8 cellular contexts compared by ENCODE assay signal in genomic region chr5:61332369-61332745, GRCh38. TPM values are rescaled to one million over a fixed set of nuclear protein-coding genes. Genes with fewer than 3 reads are reported as not detected.
DNase-seq lines count a peak whose midpoint lies in the region; ATAC-seq and TF ChIP-seq lines count a peak whose summit lies in the region.

No MANE protein-coding gene starts in this region.

- TF ChIP-seq CTCF in BE2C (IDR thresholded peaks at IDR 0.05; ENCODE audit: low read depth, low read length) (no peak), OCI-LY3 (IDR thresholded peaks at IDR 0.05; ENCODE audit: low read depth, low read length) (no peak), astrocyte of the spinal cord (IDR thresholded peaks at IDR 0.05; ENCODE audit: low read depth, low read length) (no peak)

- in situ Hi-C loops in astrocyte of the spinal cord (cut with HindIII; ENCODE audit: low sequenced_read_pairs): no loop called here

- no peaks in the 10 kb centered on the region for H3K36me3 ChIP-seq in BE2C
- H3K36me3 ChIP-seq in OCI-LY3 (replicated peaks; ENCODE audit: low read depth, low read length): peaks cover 5% of the 10 kb centered on the region

- H3K27ac ChIP-seq in OCI-LY3 (ENCODE audit: low read length): no peak overlapping the region

- ATAC-seq in GM19035 (IDR thresholded peaks at IDR 0.05; ENCODE audit: unreplicated experiment): peak; percentile 0
- ATAC-seq in GM21381 (IDR thresholded peaks at IDR 0.05; ENCODE audit: unreplicated experiment): no peak
- no peak for ATAC-seq in GM19452 (IDR thresholded peaks at IDR 0.05; ENCODE audit: unreplicated experiment)

- H3K9ac ChIP-seq in OCI-LY3 (ENCODE audit: low read length): peak overlapping the region; percentile 53; the same call in 1 of the 2 replicates

- H3K9me3 Mint-ChIP-seq in immature natural killer cell: no peaks in the 10 kb centered on the region

- H3K27me3 ChIP-seq in BE2C (no peaks in the 10 kb centered on the region), OCI-LY3 (ENCODE audit: low read depth, low read length) (peaks cover 15% of the 10 kb centered on the region)

- H3K4me2 ChIP-seq in OCI-LY3 (ENCODE audit: low read length): no peak overlapping the region; the same call in 1 of the 2 replicates

- DNase-seq in BE2C (peak; percentile 58), astrocyte of the spinal cord (ENCODE audit: low read depth, low spot score) (no peak), immature natural killer cell (peak in 1 of 3 donors; percentile 45)
- peak in 4 of 6 experiments; percentile 26 to 75 (median 64) for DNase-seq in stimulated activated naive CD4-positive, alpha-beta T cell (lab: John Stamatoyannopoulos, UW)

- H3K4me3 Mint-ChIP-seq in immature natural killer cell: peak overlapping the region; percentile 72 to 96 (median 91)

- H3K4me1 Mint-ChIP-seq in immature natural killer cell: peaks cover 29 to 49% of the 10 kb centered on the region in 2 donors

- H3K79me2 ChIP-seq in OCI-LY3 (ENCODE audit: low read length): peaks cover 38% of the 10 kb centered on the region

- H3K4me1 ChIP-seq in BE2C: no peaks in the 10 kb centered on the region
- peaks cover 30% of the 10 kb centered on the region for H3K4me1 ChIP-seq in OCI-LY3 (ENCODE audit: low read length)

- H3K27ac Mint-ChIP-seq in immature natural killer cell: peak overlapping the region in 3 of 6 donors; percentile 69 to 91 (median 90)

- H3K4me3 ChIP-seq in BE2C (ENCODE audit: low read depth, low read length) (peak overlapping the region; percentile 64), OCI-LY3 (ENCODE audit: low read length) (peak overlapping the region; percentile 82), astrocyte of the spinal cord (ENCODE audit: low read depth, low read length) (peak overlapping the region; percentile 84)

- H3K27me3 Mint-ChIP-seq in immature natural killer cell (ENCODE audit: low read depth in 3 of 3): peaks cover 24 to 38% (median 31%) of the 10 kb centered on the region in 3 donors

- H4K20me1 ChIP-seq in OCI-LY3 (ENCODE audit: insufficient read depth, low read length): peaks cover 24% of the 10 kb centered on the region

- H3K36me3 Mint-ChIP-seq in immature natural killer cell: no peaks in the 10 kb centered on the region

- H3K9me3 ChIP-seq in BE2C (no peaks in the 10 kb centered on the region), OCI-LY3 (ENCODE audit: insufficient read depth, low read length) (no peaks in the 10 kb centered on the region)

- H2AFZ ChIP-seq in OCI-LY3 (ENCODE audit: low read depth, low read length): no peak overlapping the region

RNA-seq across cellular contexts. Expression of gene ZSWIM6, which starts 0.3 kb away (rescaled TPM):
- polyA plus RNA-seq in BE2C (2012; ENCODE audit: insufficient read depth, insufficient read length, low read depth): 7.5 TPM
- polyA plus RNA-seq in immature natural killer cell: under 1 TPM; 0.40 to 0.76 (median 0.43) TPM
